In the genomic region with DNA sequence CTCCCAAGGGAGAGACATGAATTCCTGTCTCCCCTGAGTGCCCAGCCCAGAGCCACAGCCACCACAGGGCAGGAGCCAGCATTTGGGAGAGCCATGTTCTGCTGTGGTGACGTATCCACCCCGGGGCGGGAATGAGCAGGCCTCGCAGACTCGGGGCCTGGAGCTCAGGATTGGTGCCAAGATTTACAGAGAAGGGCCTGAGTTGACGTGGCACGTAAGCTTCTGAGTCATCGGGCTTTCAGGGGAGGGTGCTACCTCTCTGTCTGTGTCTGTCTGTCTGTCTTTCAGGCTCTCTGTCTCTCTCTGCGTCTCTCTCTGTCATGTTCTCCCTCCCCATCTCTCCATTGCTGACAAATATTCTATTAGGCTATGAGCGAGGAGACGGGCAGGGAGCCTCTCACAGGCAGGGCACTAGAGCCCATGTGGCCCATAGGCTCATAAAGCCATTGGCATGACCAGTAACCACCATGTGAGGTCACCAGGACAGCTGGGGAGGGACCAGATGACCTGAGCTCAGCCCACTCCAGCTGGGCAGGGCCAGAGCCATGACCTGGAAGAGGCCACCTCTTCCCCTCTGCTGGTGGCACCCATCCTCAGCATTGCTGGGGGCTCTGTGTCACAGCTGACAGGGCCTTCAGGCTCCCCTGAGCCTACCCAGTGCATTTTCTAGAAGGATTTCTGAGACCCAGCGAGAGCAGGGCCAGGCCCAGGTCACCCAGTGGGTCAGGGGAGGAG, we compare ENCODE assay signal across 9 cellular contexts.
A peak's percentile ranks its signal among the peaks of the same experiment; 100 is the strongest.
DNase-seq lines count a peak whose midpoint lies in the region; ATAC-seq, FAIRE-seq and TF ChIP-seq lines count a peak whose summit lies in the region.
"Had no signal": no experiment of that assay in that cellular context is flagged by ENCODE, and none has a peak within 500 bp of the region (broad histone marks: within the 10 kb centered on the region; RNA-seq: fewer than 3 reads in every experiment).

No MANE protein-coding gene starts in this region.

- H3K9me3 ChIP-seq in psoas muscle, result no peaks in the 10 kb centered on the region

- DNase-seq in EL, result peak; percentile 100
- DNase-seq in RCC 7860 (ENCODE audit: low spot score), result peak; percentile 98
- peak; percentile 99 for DNase-seq in fibroblast of mammary gland (ENCODE audit: low read depth)
- peak; percentile 55 to 72 for DNase-seq in psoas muscle
- no peak for DNase-seq in NCI-H2171 (lab: John Stamatoyannopoulos, UW)
- no peak for DNase-seq in natural killer cell
- DNase-seq in cerebellar nuclear complex (lab: John Stamatoyannopoulos, UW), result no peak
- DNase-seq: immature natural killer cell had no signal

- 39 to 52% (median 51%) methylated on average over 12 of the region's 12 CpGs for WGBS in psoas muscle, 3 donors

- H3K4me1 Mint-ChIP-seq in natural killer cell, result no peaks in the 10 kb centered on the region
- H3K4me1 Mint-ChIP-seq: immature natural killer cell had no signal

- FAIRE-seq in RCC 7860 (lab: Jason Lieb, UNC), result peak; percentile 88

- H3K4me3 Mint-ChIP-seq in natural killer cell, result no peak overlapping the region
- H3K4me3 Mint-ChIP-seq: immature natural killer cell had no signal

- no peaks in the 10 kb centered on the region for H3K9me3 Mint-ChIP-seq in natural killer cell
- H3K9me3 Mint-ChIP-seq: immature natural killer cell had no signal

- H3K27ac Mint-ChIP-seq in natural killer cell, result no peak overlapping the region
- H3K27ac Mint-ChIP-seq: immature natural killer cell had no signal

- TF ChIP-seq CTCF in fibroblast of mammary gland (conservative IDR thresholded peaks at IDR 0.05; ENCODE audit: control insufficient read depth, insufficient read depth, low read depth, low read length), result no peak
- TF ChIP-seq CTCF in psoas muscle (IDR thresholded peaks at IDR 0.05), result no peak
- TF ChIP-seq CTCF in natural killer cell (IDR thresholded peaks at IDR 0.05), result no peak

- H3K36me3 Mint-ChIP-seq in natural killer cell, result no peaks in the 10 kb centered on the region
- H3K36me3 Mint-ChIP-seq: immature natural killer cell had no signal

- no peaks in the 10 kb centered on the region for H3K36me3 ChIP-seq in psoas muscle (ENCODE audit: insufficient read depth in 1 of 2, low read depth in 1 of 2)

- H3K27me3 ChIP-seq in psoas muscle (ENCODE audit: insufficient read depth in 3 of 3, low read length in 2 of 3), result no peaks in the 10 kb centered on the region

- intact Hi-C loops in psoas muscle (cut with DNase I), result no loop called here
- intact Hi-C loops in natural killer cell (cut with micrococcal nuclease), result no loop called here

- no peak overlapping the region for H3K27ac ChIP-seq in psoas muscle

- H3K4me1 ChIP-seq in psoas muscle, result no peaks in the 10 kb centered on the region

- H3K4me3 ChIP-seq in fibroblast of mammary gland (ENCODE audit: control insufficient read depth, low read depth, low read length) (no peak overlapping the region), psoas muscle (no peak overlapping the region)

- H3K27me3 Mint-ChIP-seq in natural killer cell (ENCODE audit: low read depth in 2 of 2), result peaks cover 0 to 5% of the 10 kb centered on the region in 2 donors

- ATAC-seq in psoas muscle, result peak in 3 of 4 donors; percentile 29 to 58 (median 36)
- ATAC-seq in natural killer cell, result no peak
- ATAC-seq in HG02623 (IDR thresholded peaks at IDR 0.05; ENCODE audit: unreplicated experiment), result no peak

Comparison
In these comparisons a context has a peak if more than half of its experiments do, and no peak if none do; other contexts are left out.
1. DNase-seq: peak in EL (single experiment), RCC 7860 (single experiment), fibroblast of mammary gland (single experiment) and psoas muscle (2 of 2); none in NCI-H2171 (single experiment), natural killer cell (single experiment) and cerebellar nuclear complex (0 of 2).
2. ATAC-seq: peak in psoas muscle (3 of 4); none in natural killer cell (0 of 3) and HG02623 (single experiment).